Comparison of ENCODE assay signal across 8 cellular contexts in the genomic region with DNA sequence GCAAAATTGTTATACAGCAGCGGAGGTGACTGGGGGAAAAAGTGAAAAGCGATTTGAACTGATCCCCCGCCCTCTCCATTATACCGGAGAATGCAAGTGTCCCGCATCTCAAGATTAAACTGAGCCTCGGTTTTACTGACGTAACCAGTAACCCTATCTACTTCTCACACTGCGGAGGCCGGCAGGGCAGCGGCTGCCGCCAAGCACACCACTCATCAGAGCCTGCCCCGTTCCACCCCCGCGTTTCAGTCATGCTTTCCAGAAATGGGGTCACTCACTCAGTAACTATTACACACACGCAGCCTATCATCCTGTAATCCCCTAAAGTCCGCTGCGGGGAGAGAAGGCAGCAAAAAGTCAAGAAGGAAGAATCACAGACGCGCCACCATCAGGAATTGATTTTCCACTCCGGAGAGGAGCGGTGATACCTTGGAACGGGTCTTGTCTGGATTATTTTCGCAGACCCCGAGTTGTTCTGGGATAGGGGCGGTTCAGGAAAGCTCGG. TPM values are rescaled to one million over a fixed set of nuclear protein-coding genes. Genes with fewer than 3 reads are reported as not detected.
DNase-seq lines count a peak whose midpoint lies in the region; ATAC-seq and TF ChIP-seq lines count a peak whose summit lies in the region.

No MANE protein-coding gene starts in this region.

- H3K9me3 ChIP-seq in SJCRH30 (replicated peaks): no peaks in the 10 kb centered on the region
- no peaks in the 10 kb centered on the region for H3K9me3 ChIP-seq in cardiac muscle cell (ENCODE audit: low read depth)
- H3K9me3 ChIP-seq in vagina: no peaks in the 10 kb centered on the region

- peak overlapping the region; percentile 96 for H3K4me3 Mint-ChIP-seq in activated naive CD4-positive, alpha-beta T cell treated with anti-CD3 and anti-CD28 coated beads, Interleukin-2, amount 10 ng/mL, durations not matched to agents 7 days and 5 days

- TF ChIP-seq POLR2A in vagina (IDR thresholded peaks at IDR 0.05): peak in 1 of 2 donors; percentile 27

- TF ChIP-seq CTCF in cardiac muscle cell (IDR thresholded peaks at IDR 0.05; ENCODE audit: low read depth, low read length): no peak
- no peak for TF ChIP-seq CTCF in vagina (IDR thresholded peaks at IDR 0.05)

- no peaks in the 10 kb centered on the region for H3K9me3 Mint-ChIP-seq in activated naive CD4-positive, alpha-beta T cell treated with anti-CD3 and anti-CD28 coated beads, Interleukin-2, amount 10 ng/mL, durations not matched to agents 7 days and 5 days

- H3K4me1 Mint-ChIP-seq in activated naive CD4-positive, alpha-beta T cell treated with anti-CD3 and anti-CD28 coated beads, Interleukin-2, amount 10 ng/mL, durations not matched to agents 7 days and 5 days: peaks cover 30% of the 10 kb centered on the region

- H3K36me3 ChIP-seq in SJCRH30 (no peaks in the 10 kb centered on the region; the same call in 1 of the 2 replicates), cardiac muscle cell (no peaks in the 10 kb centered on the region), vagina (no peaks in the 10 kb centered on the region)

- H3K27me3 ChIP-seq in SJCRH30 (no peaks in the 10 kb centered on the region), cardiac muscle cell (peaks cover 23% of the 10 kb centered on the region), vagina (no peaks in the 10 kb centered on the region)

- DNase-seq in Ammon's horn (ENCODE audit: low spot score) (peak; percentile 33), SJCRH30 (peak; percentile 69 to 80), cardiac muscle cell (ENCODE audit: low read depth in 1 of 2, low spot score in 1 of 2) (peak; percentile 46 to 84), pons (ENCODE audit: low spot score) (peak; percentile 12), vagina (ENCODE audit: extremely low spot score in 2 of 2) (peak in 1 of 2 donors; percentile 88)
- DNase-seq in activated naive CD4-positive, alpha-beta T cell treated with anti-CD3 and anti-CD28 coated beads, Interleukin-2, amount 10 ng/mL, durations not matched to agents 7 days and 5 days: peak; percentile 52

- ATAC-seq in GM19023 (IDR thresholded peaks at IDR 0.05; ENCODE audit: unreplicated experiment): peak; percentile 37
- ATAC-seq in HG03460 (IDR thresholded peaks at IDR 0.05; ENCODE audit: unreplicated experiment): peak; percentile 33

- CTCF ChIA-PET in activated naive CD4-positive, alpha-beta T cell treated with anti-CD3 and anti-CD28 coated beads, Interleukin-2, amount 10 ng/mL, durations not matched to agents 7 days and 5 days (lab: Charles Lee): no interaction called here

- H3K27ac ChIP-seq in SJCRH30 (peak overlapping the region; percentile 55), cardiac muscle cell (peak overlapping the region; percentile 4), vagina (peak overlapping the region; percentile 86)

- peak overlapping the region; percentile 95 for H3K27ac Mint-ChIP-seq in activated naive CD4-positive, alpha-beta T cell treated with anti-CD3 and anti-CD28 coated beads, Interleukin-2, amount 10 ng/mL, durations not matched to agents 7 days and 5 days

- peaks cover 20% of the 10 kb centered on the region for H3K27me3 Mint-ChIP-seq in activated naive CD4-positive, alpha-beta T cell treated with anti-CD3 and anti-CD28 coated beads, Interleukin-2, amount 10 ng/mL, durations not matched to agents 7 days and 5 days

- peak overlapping the region; percentile 91 for H3K4me3 ChIP-seq in SJCRH30
- peak overlapping the region; percentile 81 for H3K4me3 ChIP-seq in cardiac muscle cell
- H3K4me3 ChIP-seq in vagina: peak overlapping the region; percentile 68 to 69

- H3K4me1 ChIP-seq in SJCRH30 (peaks cover 15% of the 10 kb centered on the region), cardiac muscle cell (ENCODE audit: low read depth) (no peaks in the 10 kb centered on the region), vagina (no peaks in the 10 kb centered on the region)

- H3K36me3 Mint-ChIP-seq in activated naive CD4-positive, alpha-beta T cell treated with anti-CD3 and anti-CD28 coated beads, Interleukin-2, amount 10 ng/mL, durations not matched to agents 7 days and 5 days: peaks cover 13% of the 10 kb centered on the region

- intact Hi-C loops in vagina (cut with DNase I): loop anchor here (5.0 kb wide), 1 partner anchor 123 kb away; a partner anchor contains a TSS

RNA-seq across cellular contexts. Expression of a gene that starts 1.4 kb away (rescaled TPM):
- 89.3 and 92.0 TPM in 2 replicates for total RNA-seq in SJCRH30 (2014; rRNA removed; shearing (Covaris generic))
- 5.3 and 6.5 TPM in 2 replicates for total RNA-seq in cardiac muscle cell
- 7.1 and 9.0 TPM in 2 replicates for polyA plus RNA-seq in cardiac muscle cell
- total RNA-seq in vagina: 22.8 TPM

Comparison
In these comparisons a context has a peak if more than half of its experiments do, and no peak if none do; other contexts are left out.
1. H3K27ac ChIP-seq: peak in every context shown above with its lines; median percentile 86 in vagina; 55 in SJCRH30; 4 in cardiac muscle cell.